ENCODE assay signal across 8 cellular contexts in genomic region chr4:40301592-40301991, GRCh38. TPM values are rescaled to one million over a fixed set of nuclear protein-coding genes. Genes with fewer than 3 reads are reported as not detected.
DNase-seq lines count a peak whose midpoint lies in the region; ATAC-seq and FAIRE-seq lines count a peak whose summit lies in the region.

No MANE protein-coding gene starts in this region.

- no peaks in the 10 kb centered on the region for H3K27me3 Mint-ChIP-seq in stimulated activated naive CD8-positive, alpha-beta T cell treated with anti-CD3 and anti-CD28 coated beads, Interleukin-15, amount 100 ng/mL, for 72 hours

- H3K27ac Mint-ChIP-seq in stimulated activated naive CD8-positive, alpha-beta T cell treated with anti-CD3 and anti-CD28 coated beads, Interleukin-15, amount 100 ng/mL, for 72 hours: peak overlapping the region; percentile 71 to 94

- FAIRE-seq in frontal cortex (lab: Jason Lieb, UNC): no peak

- H3K4me3 Mint-ChIP-seq in stimulated activated naive CD8-positive, alpha-beta T cell treated with anti-CD3 and anti-CD28 coated beads, Interleukin-15, amount 100 ng/mL, for 72 hours: peak overlapping the region; percentile 74 to 75

- peaks cover 76% of the 10 kb centered on the region for H3K4me1 Mint-ChIP-seq in stimulated activated naive CD8-positive, alpha-beta T cell treated with anti-CD3 and anti-CD28 coated beads, Interleukin-15, amount 100 ng/mL, for 72 hours

- H3K9me3 Mint-ChIP-seq in stimulated activated naive CD8-positive, alpha-beta T cell treated with anti-CD3 and anti-CD28 coated beads, Interleukin-15, amount 100 ng/mL, for 72 hours: peaks cover 6 to 12% of the 10 kb centered on the region in 2 donors

- intact Hi-C loops in left cardiac atrium (cut with DNase I) (loop anchor here in 1 of 2 donors (10.0 kb wide), 1 partner anchor 247 kb away; the partner anchor contains the start of gene N4BP2), cardiac septum (cut with DNase I) (no loop called here)

- DNase-seq in left cardiac atrium (no peak), cardiac septum (ENCODE audit: low spot score) (no peak), frontal cortex (ENCODE audit: low spot score in 2 of 2) (no peak), COR-L47 (lab: John Stamatoyannopoulos, UW) (no peak), D341Med (ENCODE audit: low spot score) (no peak)
- peak; percentile 57 to 61 for DNase-seq in activated T-cell treated with anti-CD3 and anti-CD28 coated beads, Interleukin-2, amount 50 U/mL, for 48 hours
- DNase-seq in stimulated activated naive CD8-positive, alpha-beta T cell treated with anti-CD3 and anti-CD28 coated beads, Interleukin-15, amount 100 ng/mL, for 72 hours: peak in 1 of 2 donors; percentile 38

- peak; percentile 19 to 76 for ATAC-seq in left cardiac atrium
- ATAC-seq in HG03378 (IDR thresholded peaks at IDR 0.05; ENCODE audit: unreplicated experiment): peak; percentile 41
- peak; percentile 51 for ATAC-seq in stimulated activated naive CD8-positive, alpha-beta T cell treated with anti-CD3 and anti-CD28 coated beads, Interleukin-15, amount 100 ng/mL, for 72 hours

RNA-seq across cellular contexts. Expression of gene CHRNA9, which starts 33.5 kb away (rescaled TPM):
- total RNA-seq in left cardiac atrium: not detected
- not detected for total RNA-seq in cardiac septum
- total RNA-seq in frontal cortex: not detected

Comparison
In these comparisons a context has a peak if more than half of its experiments do, and no peak if none do; other contexts are left out.
1. DNase-seq: peak in activated T-cell treated with anti-CD3 and anti-CD28 coated beads, Interleukin-2, amount 50 U/mL, for 48 hours (2 of 2); none in left cardiac atrium (single experiment), cardiac septum (single experiment), frontal cortex (0 of 2), COR-L47 (single experiment) and D341Med (single experiment).
2. Peak in every context shown above with its lines, with median percentiles within 50 percentile points of each other: ATAC-seq.